Comparison of ENCODE assay signal across 2 cellular contexts in genomic region chr3:12463686-12464085, GRCh38.
TF ChIP-seq lines count a peak whose summit lies in the region.

No MANE protein-coding gene starts in this region.

TF ChIP-seq in HEK293, 187 proteins besides CTCF, POLR2A, EP300 and RAD21 (continued from another document):
- 0 out of 2 replicates have a peak, but pooled peaks have one; percentile 20 for TF ChIP-seq PRDM10 (tag by site-specific recombination; IDR thresholded peaks at IDR 0.05)
- no peak for TF ChIP-seq SP7 (tag by site-specific recombination; IDR thresholded peaks at IDR 0.05)
- no peak for TF ChIP-seq GFI1B (tag by site-specific recombination; IDR thresholded peaks at IDR 0.05)
- TF ChIP-seq ZNF169 (tag by site-specific recombination; IDR thresholded peaks at IDR 0.05), result no peak
- TF ChIP-seq KLF9 (tag by site-specific recombination; IDR thresholded peaks at IDR 0.05; ENCODE audit: low read depth), result no peak

TF ChIP-seq in liver, 16 proteins besides CTCF, POLR2A, EP300 and RAD21 (continued from another document):
- peak; percentile 72 for TF ChIP-seq REST (IDR thresholded peaks at IDR 0.05)
- peak; percentile 95 for TF ChIP-seq HNF4G (IDR thresholded peaks at IDR 0.05)
- no peak for TF ChIP-seq TAF1 (conservative IDR thresholded peaks at IDR 0.05)
- TF ChIP-seq FOXA1 (IDR thresholded peaks at IDR 0.05), result peak; percentile 52
- TF ChIP-seq SP1 (IDR thresholded peaks at IDR 0.05), result peak; percentile 96
- peak; percentile 68 for TF ChIP-seq ATF3 (IDR thresholded peaks at IDR 0.05)
- peak in 1 of 2 donors; percentile 26 for TF ChIP-seq GABPA (IDR thresholded peaks at IDR 0.05 in 1 of 2, conservative IDR thresholded peaks at IDR 0.05 in 1 of 2)
- peak; percentile 85 for TF ChIP-seq YY1 (IDR thresholded peaks at IDR 0.05)
- peak; percentile 45 for TF ChIP-seq FOXA2 (IDR thresholded peaks at IDR 0.05)
- TF ChIP-seq ZBTB33 (IDR thresholded peaks at IDR 0.05), result peak; percentile 84
